8 cellular contexts compared by ENCODE assay signal in genomic region chr12:56469007-56469930, GRCh38. TPM values are rescaled to one million over a fixed set of nuclear protein-coding genes. Genes with fewer than 3 reads are reported as not detected.
DNase-seq lines count a peak whose midpoint lies in the region; TF ChIP-seq lines count a peak whose summit lies in the region.

No MANE protein-coding gene starts in this region.

- peaks cover 14% of the 10 kb centered on the region for H3K79me2 ChIP-seq in neural cell (replicated peaks; ENCODE audit: insufficient read depth, low read length)

- no peaks in the 10 kb centered on the region for H3K9me2 ChIP-seq in neural cell (ENCODE audit: insufficient read depth, low read length)

- peaks cover 3% of the 10 kb centered on the region for H3K36me3 ChIP-seq in neural cell (ENCODE audit: insufficient read depth, low read length)

- no peak for TF ChIP-seq EP300 in neural cell (conservative IDR thresholded peaks at IDR 0.05; ENCODE audit: poor library complexity, severe bottlenecking)

- peaks cover 31% of the 10 kb centered on the region for H3K4me1 Mint-ChIP-seq in activated naive CD4-positive, alpha-beta T cell treated with anti-CD3 and anti-CD28 coated beads for 36 hours (ENCODE audit: low read depth)

- H3K27me3 ChIP-seq in neural cell (ENCODE audit: insufficient read depth, low read depth, low read length), result no peaks in the 10 kb centered on the region

- peaks cover 13% of the 10 kb centered on the region for H3K36me3 Mint-ChIP-seq in activated naive CD4-positive, alpha-beta T cell treated with anti-CD3 and anti-CD28 coated beads for 36 hours (ENCODE audit: low read depth)

- H3K27me3 Mint-ChIP-seq in activated naive CD4-positive, alpha-beta T cell treated with anti-CD3 and anti-CD28 coated beads for 36 hours (ENCODE audit: low read depth), result no peaks in the 10 kb centered on the region

- peak overlapping the region; percentile 96 for H3K4me3 Mint-ChIP-seq in activated naive CD4-positive, alpha-beta T cell treated with anti-CD3 and anti-CD28 coated beads for 36 hours

- no peak for TF ChIP-seq RAD21 in neural cell (conservative IDR thresholded peaks at IDR 0.05)

- H3K4me2 ChIP-seq in neural cell (ENCODE audit: low read length), result peak overlapping the region; percentile 60

- H3F3A ChIP-seq in neural cell (ENCODE audit: insufficient read depth, low read length, poor library complexity, severe bottlenecking), result no peaks in the 10 kb centered on the region

- H3K9me3 Mint-ChIP-seq in activated naive CD4-positive, alpha-beta T cell treated with anti-CD3 and anti-CD28 coated beads for 36 hours, result no peaks in the 10 kb centered on the region

- H3K9me3 ChIP-seq in neural cell (ENCODE audit: low read length), result no peaks in the 10 kb centered on the region

- H3K9ac ChIP-seq in neural cell (ENCODE audit: low read length), result peak overlapping the region; percentile 87

- H4K20me1 ChIP-seq in neural cell (ENCODE audit: insufficient read depth), result no peaks in the 10 kb centered on the region

- intact Hi-C loops in activated naive CD4-positive, alpha-beta T cell treated with anti-CD3 and anti-CD28 coated beads for 36 hours (cut with micrococcal nuclease), result loop anchor here (2.0 to 10.0 kb wide), 3 partner anchors 350 to 724 kb away; partner anchors contain the start of genes GDF11, RPS26 and ZC3H10

- TF ChIP-seq CTCF in epithelial cell of proximal tubule (conservative IDR thresholded peaks at IDR 0.05; ENCODE audit: low read depth, low read length) (no peak), neural cell (IDR thresholded peaks at IDR 0.05; ENCODE audit: poor library complexity, severe bottlenecking) (no peak)

- peak overlapping the region; percentile 85 for H3K27ac ChIP-seq in neural cell (ENCODE audit: low read length)

- CTCF ChIA-PET in activated naive CD4-positive, alpha-beta T cell treated with anti-CD3 and anti-CD28 coated beads for 36 hours (lab: Charles Lee), result interaction anchor here (0.6 to 1.4 kb wide), 4 partner anchors 12 to 350 kb away, joined by 3 to 6 read pairs (median 3); partner anchors contain the start of gene ANKRD52

- peak overlapping the region; percentile 96 for H2AFZ ChIP-seq in neural cell (ENCODE audit: low read depth, low read length)

- no peak for DNase-seq in activated naive CD4-positive, alpha-beta T cell treated with anti-CD3 and anti-CD28 coated beads for 36 hours
- DNase-seq in activated naive CD4-positive, alpha-beta T cell treated with anti-CD3 and anti-CD28 coated beads, Interleukin-2, amount 50 U/mL, for 16 hours, result no peak
- peak; percentile 57 for DNase-seq in SW480 (ENCODE audit: low spot score)
- DNase-seq in epithelial cell of proximal tubule (ENCODE audit: low read depth), result no peak
- DNase-seq in NCI-H187 treated with DMSO at 0.1 percent for 48 hours (lab: John Stamatoyannopoulos, UW), result no peak
- no peak for DNase-seq in DMS153 (lab: John Stamatoyannopoulos, UW)
- no peak for DNase-seq in H4 (ENCODE audit: low spot score)

- H3K4me3 ChIP-seq in epithelial cell of proximal tubule (ENCODE audit: low read depth, low read length) (peak overlapping the region; percentile 100), neural cell (ENCODE audit: low read length) (peak overlapping the region; percentile 77)

- peak overlapping the region; percentile 97 for H3K27ac Mint-ChIP-seq in activated naive CD4-positive, alpha-beta T cell treated with anti-CD3 and anti-CD28 coated beads for 36 hours

TF ChIP-seq in neural cell, 6 proteins besides CTCF, POLR2A, EP300 and RAD21:
- TF ChIP-seq EZH2 (IDR thresholded peaks at IDR 0.05; ENCODE audit: borderline replicate concordance, insufficient read depth, low read length, poor library complexity, severe bottlenecking) (no peak), POLR2AphosphoS5 (IDR thresholded peaks at IDR 0.05) (no peak), REST (IDR thresholded peaks at IDR 0.05; ENCODE audit: borderline replicate concordance) (no peak), TAF1 (IDR thresholded peaks at IDR 0.05; ENCODE audit: low read depth) (no peak), SMC3 (conservative IDR thresholded peaks at IDR 0.05; ENCODE audit: poor library complexity) (no peak), MXI1 (conservative IDR thresholded peaks at IDR 0.05; ENCODE audit: poor library complexity, severe bottlenecking) (no peak)

RNA-seq across cellular contexts. Expression of gene SPRYD4, which starts 0.9 kb away (rescaled TPM):
- total RNA-seq in activated naive CD4-positive, alpha-beta T cell treated with anti-CD3 and anti-CD28 coated beads for 36 hours, result 1 to 10 TPM; 2.2 TPM
- total RNA-seq in epithelial cell of proximal tubule, result 1.6 and 2.1 TPM in 2 replicates
- polyA plus RNA-seq in neural cell, result 1.8 and 2.1 TPM in 2 replicates
- polyA minus RNA-seq in neural cell, result 3.2 and 4.3 TPM in 2 replicates
- total RNA-seq in H4 (2014; rRNA removed; shearing (Covaris generic)), result 1.6 and 1.8 TPM in 2 replicates

RNA-seq across cellular contexts. Expression of gene MIP, which starts 14.8 kb away (rescaled TPM):
- not detected for total RNA-seq in activated naive CD4-positive, alpha-beta T cell treated with anti-CD3 and anti-CD28 coated beads for 36 hours
- not detected in 2 replicates for total RNA-seq in epithelial cell of proximal tubule
- polyA plus RNA-seq in neural cell, result not detected in 2 replicates
- not detected in 2 replicates for polyA minus RNA-seq in neural cell
- 0.17 TPM in 1 of 2 replicates, not detected in the other for total RNA-seq in H4 (2014; rRNA removed; shearing (Covaris generic))

RNA-seq across cellular contexts. Expression of gene GLS2, which starts 18.7 kb away (rescaled TPM):
- 1 to 10 TPM; 4.6 to 5.5 TPM for total RNA-seq in activated naive CD4-positive, alpha-beta T cell treated with anti-CD3 and anti-CD28 coated beads for 36 hours
- 0.29 and 2.9 TPM in 2 replicates for total RNA-seq in epithelial cell of proximal tubule
- polyA plus RNA-seq in neural cell, result 7.4 and 10.5 TPM in 2 replicates
- 4.9 and 7.9 TPM in 2 replicates for polyA minus RNA-seq in neural cell
- not detected in 2 replicates for total RNA-seq in H4 (2014; rRNA removed; shearing (Covaris generic))

RNA-seq across cellular contexts. Expression of gene TIMELESS, which starts 20.0 kb away (rescaled TPM):
- 10 to 100 TPM; 69.9 to 70.8 TPM for total RNA-seq in activated naive CD4-positive, alpha-beta T cell treated with anti-CD3 and anti-CD28 coated beads for 36 hours
- 30.2 and 35.0 TPM in 2 replicates for total RNA-seq in epithelial cell of proximal tubule
- polyA plus RNA-seq in neural cell, result 2.5 and 4.4 TPM in 2 replicates
- polyA minus RNA-seq in neural cell, result 4.3 and 4.4 TPM in 2 replicates
- total RNA-seq in H4 (2014; rRNA removed; shearing (Covaris generic)), result 9.8 and 12.7 TPM in 2 replicates

RNA-seq across cellular contexts. Expression of gene RBMS2, which starts 52.4 kb away (rescaled TPM):
- 1 to 10 TPM; 2.5 to 5.1 TPM for total RNA-seq in activated naive CD4-positive, alpha-beta T cell treated with anti-CD3 and anti-CD28 coated beads for 36 hours
- total RNA-seq in epithelial cell of proximal tubule, result 23.9 and 31.0 TPM in 2 replicates
- polyA plus RNA-seq in neural cell, result 2.4 and 3.2 TPM in 2 replicates
- polyA minus RNA-seq in neural cell, result 3.2 and 7.6 TPM in 2 replicates
- 6.8 and 11.6 TPM in 2 replicates for total RNA-seq in H4 (2014; rRNA removed; shearing (Covaris generic))
